In genomic region chr11:128054323-128054910, GRCh38 we compare ENCODE assay signal across 9 cellular contexts.
DNase-seq lines count a peak whose midpoint lies in the region; ATAC-seq, FAIRE-seq and TF ChIP-seq lines count a peak whose summit lies in the region.
"Had no signal": no experiment of that assay in that cellular context is flagged by ENCODE, and none has a peak within 500 bp of the region (broad histone marks: within the 10 kb centered on the region; RNA-seq: fewer than 3 reads in every experiment).

No MANE protein-coding gene starts in this region.

- no peak overlapping the region for H3K9ac ChIP-seq in colonic mucosa (ENCODE audit: low read depth in 2 of 2, low read length in 2 of 2)

- TF ChIP-seq CTCF in bronchial epithelial cell (IDR thresholded peaks at IDR 0.05; ENCODE audit: insufficient read depth, low read length, severe bottlenecking) = no peak
- TF ChIP-seq CTCF in tibial artery (IDR thresholded peaks at IDR 0.05) = no peak
- no peak for TF ChIP-seq CTCF in stomach (IDR thresholded peaks at IDR 0.05)
- TF ChIP-seq CTCF in colonic mucosa (IDR thresholded peaks at IDR 0.05) = no peak

- intact Hi-C loops in tibial artery (cut with DNase I; ENCODE audit: low total_unique reads) (no loop called here), stomach (cut with DNase I; ENCODE audit: low total_unique reads) (no loop called here), colonic mucosa (cut with DNase I) (no loop called here)

- TF ChIP-seq POLR2A in stomach (IDR thresholded peaks at IDR 0.05) = no peak

- peak; percentile 48 for ATAC-seq in GM19468 (IDR thresholded peaks at IDR 0.05; ENCODE audit: extremely low read depth, unreplicated experiment)
- peak; percentile 55 for ATAC-seq in HG03457 (IDR thresholded peaks at IDR 0.05; ENCODE audit: unreplicated experiment)

- 65 to 79% (median 69%) methylated on average over 2 of the region's 2 CpGs for WGBS in stomach, 5 donors

- no peaks in the 10 kb centered on the region for H3K27me3 ChIP-seq in bronchial epithelial cell (ENCODE audit: control insufficient read depth, insufficient read depth, low read length)
- H3K27me3 ChIP-seq in tibial artery = no peaks in the 10 kb centered on the region
- no peaks in the 10 kb centered on the region for H3K27me3 ChIP-seq in stomach
- H3K27me3 ChIP-seq in colonic mucosa = no peaks in the 10 kb centered on the region

- H3K36me3 ChIP-seq in bronchial epithelial cell (ENCODE audit: control insufficient read depth, insufficient read depth, low read length) (no peaks in the 10 kb centered on the region), tibial artery (no peaks in the 10 kb centered on the region), stomach (no peaks in the 10 kb centered on the region), colonic mucosa (no peaks in the 10 kb centered on the region)

- no peak overlapping the region for H3K4me3 ChIP-seq in bronchial epithelial cell (ENCODE audit: low read depth, low read length)
- H3K4me3 ChIP-seq in tibial artery = no peak overlapping the region
- H3K4me3 ChIP-seq in stomach = no peak overlapping the region
- no peak overlapping the region for H3K4me3 ChIP-seq in colonic mucosa

- H3K9me3 ChIP-seq in tibial artery (no peaks in the 10 kb centered on the region), stomach (no peaks in the 10 kb centered on the region), colonic mucosa (no peaks in the 10 kb centered on the region)

- peaks cover 0 to 25% (median 9%) of the 10 kb centered on the region in 4 donors for H3K4me1 ChIP-seq in tibial artery
- no peaks in the 10 kb centered on the region for H3K4me1 ChIP-seq in stomach
- no peaks in the 10 kb centered on the region for H3K4me1 ChIP-seq in colonic mucosa

- peak; percentile 62 for FAIRE-seq in bronchial epithelial cell (lab: Jason Lieb, UNC)
- FAIRE-seq: TTC549 had no signal

- TF ChIP-seq EP300 in stomach (IDR thresholded peaks at IDR 0.05) = no peak

- no peak overlapping the region for H3K27ac ChIP-seq in tibial artery
- no peak overlapping the region for H3K27ac ChIP-seq in stomach
- H3K27ac ChIP-seq in colonic mucosa = no peak overlapping the region

- DNase-seq in EH (ENCODE audit: low read depth) (peak; percentile 47), bronchial epithelial cell (ENCODE audit: low read depth) (peak; percentile 95), tibial artery (no peak), stomach (no peak), Kasumi-1 (lab: John Stamatoyannopoulos, UW) (no peak), colonic mucosa (no peak)

Comparison
In these comparisons a context has a peak if more than half of its experiments do, and no peak if none do; other contexts are left out.
1. DNase-seq: peak in EH (single experiment) and bronchial epithelial cell (single experiment); none in tibial artery (0 of 2), stomach (single experiment), Kasumi-1 (0 of 2) and colonic mucosa (single experiment).